ENCODE assay signal across 19 cellular contexts in the genomic region with DNA sequence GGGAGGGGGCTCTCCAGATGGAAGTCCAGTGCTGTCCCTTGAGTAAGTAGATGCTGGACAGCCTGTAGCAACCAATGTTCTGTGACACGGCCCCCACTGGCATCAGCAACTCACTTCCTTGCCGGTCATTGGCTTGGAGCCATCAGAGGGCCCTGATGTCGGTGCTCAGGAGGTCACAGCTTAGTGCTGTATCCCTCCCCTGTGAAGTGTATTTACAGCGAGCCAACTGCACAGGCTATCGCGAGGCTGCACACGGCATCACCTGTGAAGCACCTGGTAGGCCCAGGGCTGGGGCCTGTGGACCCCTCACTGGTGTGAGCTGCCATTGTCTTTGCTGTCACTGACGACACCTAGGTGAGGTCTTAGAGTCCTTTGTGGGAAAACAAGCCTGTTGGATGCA. TPM values are rescaled to one million over a fixed set of nuclear protein-coding genes. Genes with fewer than 3 reads are reported as not detected.
"Had no signal": no experiment of that assay in that cellular context is flagged by ENCODE, and none has a peak within 500 bp of the region (broad histone marks: within the 10 kb centered on the region; RNA-seq: fewer than 3 reads in every experiment).

No MANE protein-coding gene starts in this region.

- H3K27me3 ChIP-seq: neutrophil, thyroid gland had no signal

- H3K36me3 Mint-ChIP-seq: activated naive CD4-positive, alpha-beta T cell treated with anti-CD3 and anti-CD28 coated beads, Interleukin-2, amount 50 U/mL, for 72 hours; naive thymus-derived CD8-positive, alpha-beta T cell; stimulated activated naive B cell treated with anti-CD40 and anti-IgM and Interleukin-4, amounts not matched to agents 10 μg/mL and 1 μg/mL and 100 μg/mL, for 72 hours had no signal

- H3K9me3 ChIP-seq: adrenal gland, esophagus muscularis mucosa, gastroesophageal sphincter, heart left ventricle, neutrophil, spleen, thyroid gland had no signal

- DNase-seq: activated CD4-positive, alpha-beta T cell treated with anti-CD3 and anti-CD28 coated beads for 1 hour; activated gamma-delta T cell treated with Interleukin-2 at 50 U/mL for 16 hours; adrenal gland; dermis blood vessel endothelial cell; effector memory CD4-positive, alpha-beta T cell; spleen; stimulated activated CD4-positive, alpha-beta T cell treated with anti-CD3 and anti-CD28 coated beads, Interleukin-4, amount 100 ng/mL, for 4 hours; thyroid gland; WERI-Rb-1 had no signal

- H3K27ac Mint-ChIP-seq: activated naive CD4-positive, alpha-beta T cell treated with anti-CD3 and anti-CD28 coated beads, Interleukin-2, amount 50 U/mL, for 72 hours had no signal

- H3K27ac ChIP-seq: adrenal gland, esophagus muscularis mucosa, gastroesophageal sphincter, heart left ventricle, neutrophil, thyroid gland, WERI-Rb-1 had no signal

- H3K36me3 ChIP-seq: neutrophil, thyroid gland had no signal

- H3K4me3 Mint-ChIP-seq: naive thymus-derived CD8-positive, alpha-beta T cell; stimulated activated naive B cell treated with anti-CD40 and anti-IgM and Interleukin-4, amounts not matched to agents 10 μg/mL and 1 μg/mL and 100 μg/mL, for 72 hours had no signal

- ATAC-seq: activated naive CD4-positive, alpha-beta T cell treated with anti-CD3 and anti-CD28 coated beads, Interleukin-2, amount 50 U/mL, for 72 hours; gastroesophageal sphincter; heart left ventricle; naive thymus-derived CD8-positive, alpha-beta T cell had no signal

- H3K9me3 Mint-ChIP-seq: activated naive CD4-positive, alpha-beta T cell treated with anti-CD3 and anti-CD28 coated beads, Interleukin-2, amount 50 U/mL, for 72 hours; naive thymus-derived CD8-positive, alpha-beta T cell; stimulated activated naive B cell treated with anti-CD40 and anti-IgM and Interleukin-4, amounts not matched to agents 10 μg/mL and 1 μg/mL and 100 μg/mL, for 72 hours had no signal

- H3K4me1 ChIP-seq: adrenal gland, thyroid gland had no signal

- H3K4me3 ChIP-seq: adrenal gland, esophagus muscularis mucosa, gastroesophageal sphincter, heart left ventricle, spleen, thyroid gland had no signal

- H3K27me3 Mint-ChIP-seq: naive thymus-derived CD8-positive, alpha-beta T cell; stimulated activated naive B cell treated with anti-CD40 and anti-IgM and Interleukin-4, amounts not matched to agents 10 μg/mL and 1 μg/mL and 100 μg/mL, for 72 hours had no signal

RNA-seq across cellular contexts. Expression of a gene that starts 13.4 kb away (rescaled TPM):
- total RNA-seq: activated CD8-positive, alpha-beta memory T cell treated with anti-CD3 and anti-CD28 coated beads for 36 hours; activated naive CD4-positive, alpha-beta T cell treated with anti-CD3 and anti-CD28 coated beads, Interleukin-2, amount 50 U/mL, for 72 hours; bronchial epithelial cell; gastroesophageal sphincter; naive thymus-derived CD8-positive, alpha-beta T cell; T-helper 2 cell treated with Interferon-gamma antibody and Interleukin-4, amounts not matched to agents 100 ng/mL and 5 ng/mL, for 36 hours had no signal
- polyA plus RNA-seq: naive thymus-derived CD8-positive, alpha-beta T cell had no signal

RNA-seq across cellular contexts. Expression of a gene that starts 52.0 kb away (rescaled TPM):
- polyA plus RNA-seq: naive thymus-derived CD8-positive, alpha-beta T cell had no signal
